In the genomic region with DNA sequence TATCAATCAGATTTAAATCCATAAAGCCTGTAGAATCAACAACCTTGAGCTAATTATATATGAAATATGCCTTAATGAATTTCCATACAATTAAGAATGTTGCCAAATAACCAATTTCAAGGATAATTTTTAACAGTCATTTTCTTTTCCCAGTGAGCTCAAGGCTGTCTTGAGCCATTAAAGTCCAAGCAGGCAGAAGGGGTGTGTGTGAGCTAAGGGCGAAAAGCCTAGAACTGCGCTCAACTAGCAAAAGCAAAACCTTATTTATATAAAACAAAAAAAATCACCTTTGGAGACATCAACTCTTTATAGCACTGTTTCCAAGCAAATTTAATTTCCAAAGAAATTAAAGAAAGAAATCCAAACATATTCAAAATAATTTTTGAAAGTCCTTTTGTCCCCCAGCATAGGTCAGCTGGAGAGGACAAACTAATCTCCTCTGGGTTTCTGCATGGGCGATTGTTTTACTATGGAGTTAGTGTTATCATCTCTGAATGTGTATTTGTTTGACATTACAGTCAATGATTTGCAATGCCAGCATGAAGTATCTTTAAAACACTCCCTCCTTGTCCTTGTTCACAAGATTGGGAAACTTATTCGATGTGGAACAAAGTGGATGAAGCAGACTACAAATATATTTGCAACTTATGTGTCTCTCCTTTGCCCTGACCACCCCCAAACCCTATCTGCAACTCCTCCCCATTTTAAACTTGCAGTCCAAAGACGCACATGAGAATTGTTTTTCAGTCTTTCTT, we compare ENCODE assay signal across 23 cellular contexts. TPM values are rescaled to one million over a fixed set of nuclear protein-coding genes. Genes with fewer than 3 reads are reported as not detected.
DNase-seq lines count a peak whose midpoint lies in the region; ATAC-seq and TF ChIP-seq lines count a peak whose summit lies in the region.
"Had no signal": no experiment of that assay in that cellular context is flagged by ENCODE, and none has a peak within 500 bp of the region (broad histone marks: within the 10 kb centered on the region; RNA-seq: fewer than 3 reads in every experiment).

No MANE protein-coding gene starts in this region.

- 35 to 58% methylated on average over 5 of the region's 5 CpGs for WGBS in gastroesophageal sphincter (ENCODE audit: low coverage in 1 of 2), 2 donors

- H4K20me1 ChIP-seq in PC-9 (ENCODE audit: insufficient read depth): no peaks in the 10 kb centered on the region

- H3K36me3 Mint-ChIP-seq in Caco-2 (ENCODE audit: insufficient read depth, unreplicated experiment) (peaks cover 97% of the 10 kb centered on the region), nephron (ENCODE audit: low read depth) (peaks cover 15% of the 10 kb centered on the region)

- no peak for ATAC-seq in gastroesophageal sphincter
- ATAC-seq in GM21737 (IDR thresholded peaks at IDR 0.05; ENCODE audit: unreplicated experiment): no peak
- ATAC-seq: activated CD4-positive, CD25-positive, alpha-beta regulatory T cell treated with anti-CD3 and anti-CD28 coated beads, Interleukin-2, amount 50 U/mL, for 24 hours; activated naive CD4-positive, alpha-beta T cell treated with anti-CD3 and anti-CD28 coated beads, Interleukin-2, amount 50 U/mL, for 72 hours had no signal

- TF ChIP-seq POLR2A in gastroesophageal sphincter (IDR thresholded peaks at IDR 0.05): no peak

- peak overlapping the region; percentile 92 for H3K4me3 Mint-ChIP-seq in Caco-2 (ENCODE audit: unreplicated experiment)
- H3K4me3 Mint-ChIP-seq in nephron: peak overlapping the region; percentile 81 to 89 (median 86)

- H3K4me1 Mint-ChIP-seq in Caco-2 (ENCODE audit: low read depth, unreplicated experiment) (peaks cover 49% of the 10 kb centered on the region), nephron (peaks cover 65% of the 10 kb centered on the region)

- no peak for TF ChIP-seq EP300 in gastroesophageal sphincter (IDR thresholded peaks at IDR 0.05)

- H3K27me3 Mint-ChIP-seq in Caco-2 (ENCODE audit: insufficient read depth, unreplicated experiment) (no peaks in the 10 kb centered on the region), nephron (ENCODE audit: low read depth) (peaks cover 100% of the 10 kb centered on the region)

- no peak overlapping the region for H3K4me3 ChIP-seq in Caco-2 (ENCODE audit: low read depth, low read length)
- peak overlapping the region; percentile 59; the same call in 1 of the 2 replicates for H3K4me3 ChIP-seq in PC-9
- H3K4me3 ChIP-seq in gastroesophageal sphincter: no peak overlapping the region
- no peak overlapping the region for H3K4me3 ChIP-seq in brain microvascular endothelial cell (ENCODE audit: low read depth, low read length)

- intact Hi-C loops in Caco-2 (cut with micrococcal nuclease; ENCODE audit: unreplicated experiment): loop anchor here (10.0 kb wide), 1 partner anchor 429 kb away; a partner anchor contains a TSS
- intact Hi-C loops in PC-9 (cut with micrococcal nuclease; ENCODE audit: unreplicated experiment): loop anchor here (10.0 kb wide), 1 partner anchor 1411 kb away; no protein-coding TSS in a partner anchor

- no peaks in the 10 kb centered on the region for H3F3A ChIP-seq in PC-9 (ENCODE audit: insufficient read depth, low read depth)

- CTCF ChIA-PET in Caco-2 (lab: Charles Lee) (no interaction called here), PC-9 (lab: Charles Lee) (interaction anchor here (0.6 kb wide), 1 partner anchor 1444 kb away, joined by 3 read pairs; no protein-coding TSS in a partner anchor)

- no TSS peak for BruUV-seq in Caco-2 (replicated peaks; lab: Mats Ljungman, UMichigan)
- no TSS peak for BruUV-seq in PC-9 (replicated peaks; lab: Mats Ljungman, UMichigan)

- H3K79me2 ChIP-seq in PC-9 (ENCODE audit: low read depth): no peaks in the 10 kb centered on the region

- TF ChIP-seq CTCF in Caco-2 (IDR thresholded peaks at IDR 0.05; ENCODE audit: insufficient read depth in 1 of 2, low read depth in 1 of 2, low read length in 1 of 2, severe bottlenecking in 1 of 2, unreplicated experiment in 1 of 2): no peak
- TF ChIP-seq CTCF in PC-9 (conservative IDR thresholded peaks at IDR 0.05): no peak
- TF ChIP-seq CTCF in gastroesophageal sphincter (IDR thresholded peaks at IDR 0.05): no peak
- TF ChIP-seq CTCF in nephron (IDR thresholded peaks at IDR 0.05; ENCODE audit: unreplicated experiment in 3 of 3): no peak
- TF ChIP-seq CTCF in brain microvascular endothelial cell (IDR thresholded peaks at IDR 0.05; ENCODE audit: low read depth, low read length, missing control alignments): no peak

- POLR2A ChIA-PET in Caco-2 (lab: Charles Lee): no interaction called here
- POLR2A ChIA-PET in PC-9 (lab: Charles Lee; ENCODE audit: unreplicated experiment): no interaction called here

- H3K27me3 ChIP-seq in Caco-2 (replicated peaks; ENCODE audit: control insufficient read depth, insufficient read depth, low read length) (no peaks in the 10 kb centered on the region), PC-9 (ENCODE audit: insufficient read depth, low read depth) (no peaks in the 10 kb centered on the region), gastroesophageal sphincter (peaks cover 93% of the 10 kb centered on the region), brain microvascular endothelial cell (replicated peaks) (peaks cover 95% of the 10 kb centered on the region)

- H3K27ac ChIP-seq in PC-9 (no peak overlapping the region), gastroesophageal sphincter (peak overlapping the region in 3 of 4 donors; percentile 83 to 87 (median 86)), brain microvascular endothelial cell (no peak overlapping the region)
- H3K27ac ChIP-seq: HL-60, thoracic aorta had no signal

- H3K9me3 Mint-ChIP-seq in Caco-2 (ENCODE audit: unreplicated experiment) (no peaks in the 10 kb centered on the region), nephron (no peaks in the 10 kb centered on the region)

- DNase-seq in Caco-2: no peak
- DNase-seq in PC-9: no peak
- no peak for DNase-seq in activated CD4-positive, alpha-beta T cell treated with anti-CD3 and anti-CD28 coated beads for 4 hours
- DNase-seq in brain microvascular endothelial cell: no peak
- no peak for DNase-seq in NCI-H1694 (lab: John Stamatoyannopoulos, UW)
- DNase-seq: C1 segment of cervical spinal cord; effector memory CD4-positive, alpha-beta T cell; esophagus squamous epithelium; IMR-90; NCI-H510A treated with DMSO at 0.1 percent for 48 hours; NK-92 treated with Interleukin-12 subunit alpha and Interleukin-12 subunit beta, amount 100 ng/mL, for 24 hours; stimulated activated CD4-positive, alpha-beta T cell treated with anti-CD3 and anti-CD28 coated beads, Interleukin-2, amount 100 ng/mL, for 48 hours; stimulated activated naive CD4-positive, alpha-beta T cell; T1000 had no signal

- H3K4me2 ChIP-seq in PC-9: peak overlapping the region; percentile 84

- peaks cover 44% of the 10 kb centered on the region for H3K4me1 ChIP-seq in Caco-2
- no peaks in the 10 kb centered on the region for H3K4me1 ChIP-seq in PC-9 (replicated peaks; ENCODE audit: insufficient read depth)
- H3K4me1 ChIP-seq in gastroesophageal sphincter: peaks cover 0 to 46% (median 0%) of the 10 kb centered on the region in 3 donors

- H3K36me3 ChIP-seq in Caco-2 (ENCODE audit: control insufficient read depth, insufficient read depth, low read length) (peaks cover 2% of the 10 kb centered on the region; the same call in 1 of the 2 replicates), PC-9 (ENCODE audit: low read depth) (no peaks in the 10 kb centered on the region), gastroesophageal sphincter (no peaks in the 10 kb centered on the region), brain microvascular endothelial cell (replicated peaks) (no peaks in the 10 kb centered on the region)
- H3K36me3 ChIP-seq: esophagus squamous epithelium, thoracic aorta had no signal

- H3K9me2 ChIP-seq in PC-9 (ENCODE audit: insufficient read depth): no peaks in the 10 kb centered on the region

- no peaks in the 10 kb centered on the region for H3K9me3 ChIP-seq in Caco-2
- H3K9me3 ChIP-seq in PC-9 (ENCODE audit: insufficient read depth, low read depth): no peaks in the 10 kb centered on the region
- no peaks in the 10 kb centered on the region for H3K9me3 ChIP-seq in gastroesophageal sphincter
- H3K9me3 ChIP-seq: thoracic aorta had no signal

- H3K27ac Mint-ChIP-seq in Caco-2 (ENCODE audit: unreplicated experiment) (peak overlapping the region; percentile 86), nephron (peak overlapping the region; percentile 82 to 95 (median 86))

- in situ Hi-C loops in brain microvascular endothelial cell (cut with HindIII; ENCODE audit: low pct_ligation_motif_present, low sequenced_read_pairs): no loop called here

- H2AFZ ChIP-seq in PC-9: peak overlapping the region; percentile 87

RNA-seq across cellular contexts. Expression of a gene that starts 1.3 kb away (rescaled TPM):
- total RNA-seq in Caco-2 (2022) (76.8 and 82.8 TPM in 2 replicates), PC-9 (2021) (0.48 and 1.6 TPM in 2 replicates), gastroesophageal sphincter (10 to 100 TPM in 2 of 4 donors, 1 to 10 TPM in 2; 3.5 to 31.3 (median 18.2) TPM)
- total RNA-seq: activated CD8-positive, alpha-beta memory T cell treated with anti-CD3 and anti-CD28 coated beads for 36 hours; activated naive CD4-positive, alpha-beta T cell treated with anti-CD3 and anti-CD28 coated beads, Interleukin-2, amount 50 U/mL, for 72 hours; mesenteric fat pad; thoracic aorta had no signal

Comparison
In these comparisons a context has a peak if more than half of its experiments do, and no peak if none do; other contexts are left out.
1. H3K27ac ChIP-seq: peak in gastroesophageal sphincter (3 of 4); none in PC-9 (single experiment) and brain microvascular endothelial cell (single experiment).